9 cellular contexts compared by ENCODE assay signal in the genomic region with DNA sequence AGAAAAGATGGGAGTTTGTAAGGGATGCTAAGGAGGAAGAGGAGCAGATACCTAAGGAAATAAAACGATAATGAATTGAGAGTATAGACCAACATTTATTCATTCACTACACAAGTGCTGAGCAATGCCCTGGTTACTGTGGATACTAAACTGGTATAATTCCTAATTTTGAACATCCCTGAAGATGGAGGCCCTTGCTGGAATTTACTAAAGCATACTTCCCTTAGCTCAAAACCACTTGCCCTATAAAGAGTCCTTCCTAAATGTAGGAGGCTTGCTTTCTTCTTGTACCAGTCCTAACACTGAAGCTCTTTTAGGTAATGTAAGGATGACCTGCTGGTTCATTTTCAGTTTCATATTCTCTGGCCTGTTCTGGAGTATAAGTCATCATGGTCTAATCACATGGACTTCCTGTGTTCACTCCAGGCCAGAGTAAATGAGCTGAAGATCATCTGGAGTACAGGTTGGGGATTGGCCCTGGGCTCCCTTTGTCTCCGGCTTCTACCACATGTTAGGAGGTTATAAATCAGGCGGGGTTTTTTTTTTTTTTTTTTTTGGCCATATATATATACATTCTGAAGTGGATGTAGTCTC. TPM values are rescaled to one million over a fixed set of nuclear protein-coding genes. Genes with fewer than 3 reads are reported as not detected.
DNase-seq lines count a peak whose midpoint lies in the region; ATAC-seq and TF ChIP-seq lines count a peak whose summit lies in the region.
"Had no signal": no experiment of that assay in that cellular context is flagged by ENCODE, and none has a peak within 500 bp of the region (broad histone marks: within the 10 kb centered on the region; RNA-seq: fewer than 3 reads in every experiment).

No MANE protein-coding gene starts in this region.

- no peaks in the 10 kb centered on the region for H4K20me1 ChIP-seq in SK-N-SH (ENCODE audit: insufficient read depth)
- no peaks in the 10 kb centered on the region for H4K20me1 ChIP-seq in osteoblast (ENCODE audit: insufficient read depth, low read length)

- no peaks in the 10 kb centered on the region for H3K27me3 ChIP-seq in SK-N-SH (ENCODE audit: insufficient read depth)
- no peaks in the 10 kb centered on the region for H3K27me3 ChIP-seq in osteoblast (ENCODE audit: insufficient read depth, low read length)

- H3K27ac ChIP-seq in SK-N-SH (ENCODE audit: low read depth in 2 of 2, low read length in 1 of 2): no peak overlapping the region; a peak in 2 of 4 replicates
- peak overlapping the region; percentile 29 for H3K27ac ChIP-seq in osteoblast (ENCODE audit: low read depth, low read length)

- DNase-seq in SK-N-SH (no peak), RPMI7951 (ENCODE audit: low read depth) (peak; percentile 45), osteoblast (ENCODE audit: insufficient read length, low spot score, missing footprints) (peak; percentile 82), NCI-H2227 (lab: John Stamatoyannopoulos, UW; ENCODE audit: unreplicated experiment) (no peak), UCSD-AML1 (lab: John Stamatoyannopoulos, UW; ENCODE audit: unreplicated experiment) (no peak)
- DNase-seq in stimulated activated CD4-positive, alpha-beta T cell treated with anti-CD3 and anti-CD28 coated beads, Interleukin-2, amount 100 ng/mL, for 24 hours: no peak
- DNase-seq: posterior cingulate gyrus had no signal

- H3K4me1 ChIP-seq in SK-N-SH (ENCODE audit: control insufficient read depth in 1 of 2, insufficient read depth in 2 of 2, low read depth in 1 of 2, low read length in 1 of 2): peaks cover 11 to 21% of the 10 kb centered on the region in 2 experiments
- H3K4me1 ChIP-seq in osteoblast (ENCODE audit: insufficient read depth, low read length): peaks cover 18% of the 10 kb centered on the region

- H3K4me3 ChIP-seq in SK-N-SH (ENCODE audit: low read depth in 2 of 2, low read length in 1 of 2) (no peak overlapping the region), osteoblast (ENCODE audit: insufficient read depth, low read length) (no peak overlapping the region)

- H3K4me2 ChIP-seq in SK-N-SH (no peak overlapping the region), osteoblast (ENCODE audit: insufficient read depth, low read length) (no peak overlapping the region)

- ATAC-seq in SK-N-SH treated with all-trans-retinoic acid at 6 μM for 48 hours (no peak), HG02571 (IDR thresholded peaks at IDR 0.05; ENCODE audit: unreplicated experiment) (peak; percentile 65)

- no peak for TF ChIP-seq EP300 in SK-N-SH (IDR thresholded peaks at IDR 0.05; ENCODE audit: borderline replicate concordance in 1 of 2, low read depth in 1 of 2, low read length in 1 of 2)

- H3K9ac ChIP-seq in SK-N-SH: no peak overlapping the region

- H2AFZ ChIP-seq in SK-N-SH (ENCODE audit: low read depth): 0 out of 2 replicates have a peak overlapping the region, but pooled peaks have one; percentile 3
- peak overlapping the region; percentile 82 for H2AFZ ChIP-seq in osteoblast (ENCODE audit: low read length)

- H3K79me2 ChIP-seq in SK-N-SH (ENCODE audit: insufficient read depth) (no peaks in the 10 kb centered on the region), osteoblast (ENCODE audit: insufficient read depth, low read length) (no peaks in the 10 kb centered on the region)

- no peak for TF ChIP-seq RAD21 in SK-N-SH (IDR thresholded peaks at IDR 0.05; ENCODE audit: low read length)

- WGBS in SK-N-SH (ENCODE audit: low lambda C conversion rate): 82% methylated on average over 3 of the region's 3 CpGs

- TF ChIP-seq CTCF in SK-N-SH (IDR thresholded peaks at IDR 0.05) (no peak), osteoblast (IDR thresholded peaks at IDR 0.05; ENCODE audit: extremely low read depth, low read depth, low read length) (no peak)

- POLR2A ChIA-PET in SK-N-SH (lab: Yijun Ruan, JAX): no interaction called here

- CTCF ChIA-PET in SK-N-SH (lab: Yijun Ruan, JAX): no interaction called here

- peaks cover 7% of the 10 kb centered on the region for H3F3A ChIP-seq in SK-N-SH (replicated peaks; ENCODE audit: insufficient read depth)

- H3K9me3 ChIP-seq in SK-N-SH (no peaks in the 10 kb centered on the region), osteoblast (ENCODE audit: low read depth, low read length) (no peaks in the 10 kb centered on the region)

- H3K9me2 ChIP-seq in SK-N-SH: no peaks in the 10 kb centered on the region

- H3K36me3 ChIP-seq in SK-N-SH (replicated peaks in 1 of 2; ENCODE audit: control insufficient read depth in 1 of 2, insufficient read depth in 2 of 2, low read length in 1 of 2) (no peaks in the 10 kb centered on the region), osteoblast (ENCODE audit: insufficient read depth, low read length) (no peaks in the 10 kb centered on the region)

TF ChIP-seq in SK-N-SH, 30 proteins besides CTCF, POLR2A, EP300 and RAD21 (continues in another document):
- TF ChIP-seq, protein P1, sequence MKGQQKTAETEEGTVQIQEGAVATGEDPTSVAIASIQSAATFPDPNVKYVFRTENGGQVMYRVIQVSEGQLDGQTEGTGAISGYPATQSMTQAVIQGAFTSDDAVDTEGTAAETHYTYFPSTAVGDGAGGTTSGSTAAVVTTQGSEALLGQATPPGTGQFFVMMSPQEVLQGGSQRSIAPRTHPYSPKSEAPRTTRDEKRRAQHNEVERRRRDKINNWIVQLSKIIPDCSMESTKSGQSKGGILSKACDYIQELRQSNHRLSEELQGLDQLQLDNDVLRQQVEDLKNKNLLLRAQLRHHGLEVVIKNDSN (IDR thresholded peaks at IDR 0.05; ENCODE audit: borderline replicate concordance, low read depth): no peak
- no peak for TF ChIP-seq RXRA (IDR thresholded peaks at IDR 0.05; ENCODE audit: borderline replicate concordance, low read depth)
- TF ChIP-seq POLR2AphosphoS5 (IDR thresholded peaks at IDR 0.05; ENCODE audit: low read depth, low read length): no peak
- TF ChIP-seq GATA2 (CRISPR knock-in tag; IDR thresholded peaks at IDR 0.05): no peak
- TF ChIP-seq, protein P2, sequence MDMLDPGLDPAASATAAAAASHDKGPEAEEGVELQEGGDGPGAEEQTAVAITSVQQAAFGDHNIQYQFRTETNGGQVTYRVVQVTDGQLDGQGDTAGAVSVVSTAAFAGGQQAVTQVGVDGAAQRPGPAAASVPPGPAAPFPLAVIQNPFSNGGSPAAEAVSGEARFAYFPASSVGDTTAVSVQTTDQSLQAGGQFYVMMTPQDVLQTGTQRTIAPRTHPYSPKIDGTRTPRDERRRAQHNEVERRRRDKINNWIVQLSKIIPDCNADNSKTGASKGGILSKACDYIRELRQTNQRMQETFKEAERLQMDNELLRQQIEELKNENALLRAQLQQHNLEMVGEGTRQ (IDR thresholded peaks at IDR 0.05; ENCODE audit: borderline replicate concordance, low read depth, low read length): no peak
- TF ChIP-seq, protein P3, sequence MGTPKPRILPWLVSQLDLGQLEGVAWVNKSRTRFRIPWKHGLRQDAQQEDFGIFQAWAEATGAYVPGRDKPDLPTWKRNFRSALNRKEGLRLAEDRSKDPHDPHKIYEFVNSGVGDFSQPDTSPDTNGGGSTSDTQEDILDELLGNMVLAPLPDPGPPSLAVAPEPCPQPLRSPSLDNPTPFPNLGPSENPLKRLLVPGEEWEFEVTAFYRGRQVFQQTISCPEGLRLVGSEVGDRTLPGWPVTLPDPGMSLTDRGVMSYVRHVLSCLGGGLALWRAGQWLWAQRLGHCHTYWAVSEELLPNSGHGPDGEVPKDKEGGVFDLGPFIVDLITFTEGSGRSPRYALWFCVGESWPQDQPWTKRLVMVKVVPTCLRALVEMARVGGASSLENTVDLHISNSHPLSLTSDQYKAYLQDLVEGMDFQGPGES (IDR thresholded peaks at IDR 0.05; ENCODE audit: low read depth, low read length): no peak

TF ChIP-seq in SK-N-SH treated with all-trans-retinoic acid at 6 μM for 48 hours, 23 proteins besides CTCF, POLR2A, EP300 and RAD21 (continues in another document):
- TF ChIP-seq, protein P4, sequence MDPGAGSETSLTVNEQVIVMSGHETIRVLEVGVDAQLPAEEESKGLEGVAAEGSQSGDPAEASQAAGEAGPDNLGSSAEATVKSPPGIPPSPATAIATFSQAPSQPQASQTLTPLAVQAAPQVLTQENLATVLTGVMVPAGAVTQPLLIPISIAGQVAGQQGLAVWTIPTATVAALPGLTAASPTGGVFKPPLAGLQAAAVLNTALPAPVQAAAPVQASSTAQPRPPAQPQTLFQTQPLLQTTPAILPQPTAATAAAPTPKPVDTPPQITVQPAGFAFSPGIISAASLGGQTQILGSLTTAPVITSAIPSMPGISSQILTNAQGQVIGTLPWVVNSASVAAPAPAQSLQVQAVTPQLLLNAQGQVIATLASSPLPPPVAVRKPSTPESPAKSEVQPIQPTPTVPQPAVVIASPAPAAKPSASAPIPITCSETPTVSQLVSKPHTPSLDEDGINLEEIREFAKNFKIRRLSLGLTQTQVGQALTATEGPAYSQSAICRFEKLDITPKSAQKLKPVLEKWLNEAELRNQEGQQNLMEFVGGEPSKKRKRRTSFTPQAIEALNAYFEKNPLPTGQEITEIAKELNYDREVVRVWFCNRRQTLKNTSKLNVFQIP (CRISPR knock-in tag; IDR thresholded peaks at IDR 0.05; ENCODE audit: borderline replicate concordance, low read depth): no peak
- TF ChIP-seq ZFP3 (CRISPR knock-in tag; IDR thresholded peaks at IDR 0.05): no peak
- no peak for TF ChIP-seq TOX (CRISPR knock-in tag; IDR thresholded peaks at IDR 0.05; ENCODE audit: borderline replicate concordance)
- TF ChIP-seq, protein P5, sequence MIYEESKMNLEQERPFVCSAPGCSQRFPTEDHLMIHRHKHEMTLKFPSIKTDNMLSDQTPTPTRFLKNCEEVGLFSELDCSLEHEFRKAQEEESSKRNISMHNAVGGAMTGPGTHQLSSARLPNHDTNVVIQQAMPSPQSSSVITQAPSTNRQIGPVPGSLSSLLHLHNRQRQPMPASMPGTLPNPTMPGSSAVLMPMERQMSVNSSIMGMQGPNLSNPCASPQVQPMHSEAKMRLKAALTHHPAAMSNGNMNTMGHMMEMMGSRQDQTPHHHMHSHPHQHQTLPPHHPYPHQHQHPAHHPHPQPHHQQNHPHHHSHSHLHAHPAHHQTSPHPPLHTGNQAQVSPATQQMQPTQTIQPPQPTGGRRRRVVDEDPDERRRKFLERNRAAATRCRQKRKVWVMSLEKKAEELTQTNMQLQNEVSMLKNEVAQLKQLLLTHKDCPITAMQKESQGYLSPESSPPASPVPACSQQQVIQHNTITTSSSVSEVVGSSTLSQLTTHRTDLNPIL (CRISPR knock-in tag; IDR thresholded peaks at IDR 0.05; ENCODE audit: low read depth): no peak
- TF ChIP-seq PPARA (CRISPR knock-in tag; IDR thresholded peaks at IDR 0.05; ENCODE audit: borderline replicate concordance): no peak

RNA-seq across cellular contexts. Expression of a gene that starts 40.1 kb away (rescaled TPM):
- 6.4 and 8.0 TPM in 2 replicates for polyA plus RNA-seq in SK-N-SH (2012; rRNA removed)
- 7.4 and 8.7 TPM in 2 replicates for polyA plus RNA-seq in SK-N-SH (2012; cell fraction: cytosol; rRNA removed)
- polyA plus RNA-seq in SK-N-SH (2012; cell fraction: nucleus; rRNA removed): 9.1 and 14.4 TPM in 2 replicates
- total RNA-seq in RPMI7951 (2014; rRNA removed; shearing (Covaris generic)): 8.4 and 13.2 TPM in 2 replicates
- total RNA-seq in osteoblast: 17.4 and 21.8 TPM in 2 replicates

Comparison
In these comparisons a context has a peak if more than half of its experiments do, and no peak if none do; other contexts are left out.
1. DNase-seq: peak in RPMI7951 (single experiment) and osteoblast (single experiment); none in SK-N-SH (single experiment), stimulated activated CD4-positive, alpha-beta T cell treated with anti-CD3 and anti-CD28 coated beads, Interleukin-2, amount 100 ng/mL, for 24 hours (0 of 2), NCI-H2227 (single experiment) and UCSD-AML1 (single experiment).